14 cellular contexts compared by ENCODE assay signal in the genomic region with DNA sequence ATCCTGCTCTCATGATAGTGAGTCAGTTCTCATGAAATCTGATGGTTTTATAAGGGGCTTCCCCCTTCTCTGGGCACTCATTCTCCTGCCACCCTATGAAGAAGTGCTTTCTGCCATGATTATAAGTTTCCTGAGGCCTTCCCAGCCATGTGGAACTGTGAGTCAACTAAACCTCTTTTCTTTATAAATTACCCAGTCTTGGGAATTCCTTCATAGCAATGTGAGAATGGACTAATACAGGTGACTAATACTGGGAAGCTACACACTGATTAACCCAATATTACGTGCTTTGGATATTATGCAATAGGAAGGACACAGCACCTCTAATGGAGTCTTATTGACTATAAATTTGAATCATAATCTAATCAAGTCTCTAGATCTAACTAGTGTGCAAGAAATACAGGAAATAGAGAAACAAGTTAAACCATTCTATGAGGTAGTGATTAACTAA.
DNase-seq lines count a peak whose midpoint lies in the region; ATAC-seq, FAIRE-seq and TF ChIP-seq lines count a peak whose summit lies in the region.
"Had no signal": no experiment of that assay in that cellular context is flagged by ENCODE, and none has a peak within 500 bp of the region (broad histone marks: within the 10 kb centered on the region; RNA-seq: fewer than 3 reads in every experiment).

No MANE protein-coding gene starts in this region.

- H3K27me3 Mint-ChIP-seq in activated T-helper 17 cell treated with anti-CD3 and anti-CD28 coated beads, Interleukin-2, amount 50 U/mL, for 72 hours, result peaks cover 5% of the 10 kb centered on the region

- TF ChIP-seq RAD21 in A549 (conservative IDR thresholded peaks at IDR 0.05 in 1 of 2, IDR thresholded peaks at IDR 0.05 in 1 of 2), result no peak; a peak in 1 of 5 replicates

- H3K27ac Mint-ChIP-seq in activated T-helper 17 cell treated with anti-CD3 and anti-CD28 coated beads, Interleukin-2, amount 50 U/mL, for 72 hours, result no peak overlapping the region
- H3K27ac Mint-ChIP-seq: activated CD4-positive, alpha-beta T cell treated with anti-CD3 and anti-CD28 coated beads for 36 hours; activated T-cell treated with anti-CD3 and anti-CD28 coated beads, Interleukin-2, amount 50 U/mL, for 72 hours had no signal

- no peaks in the 10 kb centered on the region for H3K9me3 ChIP-seq in A549
- H3K9me3 ChIP-seq: adrenal gland had no signal

- POLR2A ChIA-PET in A549 (lab: Yijun Ruan, JAX), result interaction anchor here (1.0 kb wide), 1 partner anchor 856 kb away, joined by 4 read pairs; no protein-coding TSS in a partner anchor

- FAIRE-seq in A549 (lab: Jason Lieb, UNC), result no peak
- no peak for FAIRE-seq in frontal cortex (lab: Jason Lieb, UNC)
- FAIRE-seq: A204.1 had no signal

- no peak overlapping the region for H3K4me3 ChIP-seq in A549
- H3K4me3 ChIP-seq: adrenal gland had no signal

- DNase-seq in A549 (ENCODE audit: low read depth in 1 of 2, low spot score in 1 of 2), result peak in 1 of 2 experiments; percentile 63
- DNase-seq in HS-5 (ENCODE audit: low read depth), result peak; percentile 56
- DNase-seq in glomerular visceral epithelial cell (ENCODE audit: extremely low spot score), result peak; percentile 79
- DNase-seq in frontal cortex (ENCODE audit: low spot score in 2 of 2), result no peak
- DNase-seq in KBM-7, result no peak
- DNase-seq in stimulated activated CD8-positive, alpha-beta memory T cell treated with anti-CD3 and anti-CD28 coated beads, Interleukin-4, amount 100 ng/mL, for 48 hours, result no peak
- DNase-seq: activated CD4-positive, alpha-beta T cell treated with anti-CD3 and anti-CD28 coated beads for 36 hours; activated T-cell treated with anti-CD3 and anti-CD28 coated beads, Interleukin-2, amount 50 U/mL, for 72 hours; adrenal gland; DMS53 had no signal

- no peak overlapping the region for H3K4me3 Mint-ChIP-seq in activated T-helper 17 cell treated with anti-CD3 and anti-CD28 coated beads, Interleukin-2, amount 50 U/mL, for 72 hours
- H3K4me3 Mint-ChIP-seq: activated CD4-positive, alpha-beta T cell treated with anti-CD3 and anti-CD28 coated beads for 36 hours; activated T-cell treated with anti-CD3 and anti-CD28 coated beads, Interleukin-2, amount 50 U/mL, for 72 hours; neural crest cell had no signal

- no peaks in the 10 kb centered on the region for H3K36me3 Mint-ChIP-seq in activated T-helper 17 cell treated with anti-CD3 and anti-CD28 coated beads, Interleukin-2, amount 50 U/mL, for 72 hours (ENCODE audit: low read depth)

- peak; percentile 50 to 54; a peak in 2 of 5 replicates for TF ChIP-seq EP300 in A549 (IDR thresholded peaks at IDR 0.05)

- H3K4me1 Mint-ChIP-seq in activated T-helper 17 cell treated with anti-CD3 and anti-CD28 coated beads, Interleukin-2, amount 50 U/mL, for 72 hours, result no peaks in the 10 kb centered on the region

- H3K9me3 Mint-ChIP-seq in activated T-helper 17 cell treated with anti-CD3 and anti-CD28 coated beads, Interleukin-2, amount 50 U/mL, for 72 hours, result no peaks in the 10 kb centered on the region
- H3K9me3 Mint-ChIP-seq: activated T-cell treated with anti-CD3 and anti-CD28 coated beads, Interleukin-2, amount 50 U/mL, for 72 hours; neural crest cell had no signal

- in situ Hi-C loops in KBM-7 (cut with MboI; ENCODE audit: low pct_unique_long_range_greater_than_20kb, low sequenced_read_pairs), result no loop called here

- CTCF ChIA-PET in A549 (lab: Yijun Ruan, JAX), result interaction anchor here (1.1 to 1.9 kb wide), 2 partner anchors 33 to 361 kb away, joined by 3 to 10 read pairs; no protein-coding TSS in a partner anchor

- peaks cover 25% of the 10 kb centered on the region for H3K4me1 ChIP-seq in A549
- H3K4me1 ChIP-seq: adrenal gland had no signal

- peak overlapping the region; percentile 48 for H3K4me2 ChIP-seq in A549

- 3% methylated on average over 1 of the region's 1 CpG for WGBS in A549 (ENCODE audit: missing lambda C conversion rate)

- ATAC-seq in A549, result peak; percentile 82 to 83
- ATAC-seq in activated T-helper 17 cell treated with anti-CD3 and anti-CD28 coated beads, Interleukin-2, amount 50 U/mL, for 72 hours (replicated peaks), result peak; percentile 38
- ATAC-seq in GM18511 (IDR thresholded peaks at IDR 0.05; ENCODE audit: unreplicated experiment), result no peak
- ATAC-seq: activated CD4-positive, alpha-beta T cell treated with anti-CD3 and anti-CD28 coated beads for 36 hours; activated T-cell treated with anti-CD3 and anti-CD28 coated beads, Interleukin-2, amount 50 U/mL, for 72 hours had no signal

- no peak for TF ChIP-seq POLR2A in A549 (IDR thresholded peaks at IDR 0.05; ENCODE audit: low read length)

- peak overlapping the region; percentile 63 to 79 for H3K27ac ChIP-seq in A549
- H3K27ac ChIP-seq: adrenal gland had no signal

- no peak for TF ChIP-seq CTCF in A549 (IDR thresholded peaks at IDR 0.05)

TF ChIP-seq in A549, 52 proteins besides CTCF, POLR2A, EP300 and RAD21:
- TF ChIP-seq JUN (IDR thresholded peaks at IDR 0.05) (peak in 1 of 2 experiments; percentile 52; a peak in 1 of 5 replicates), JUNB (IDR thresholded peaks at IDR 0.05) (peak; percentile 84), CEBPB (IDR thresholded peaks at IDR 0.05) (peak; percentile 83 to 85), TP53 (CRISPR knock-in tag; IDR thresholded peaks at IDR 0.05) (no peak), ZC3H11A (IDR thresholded peaks at IDR 0.05) (no peak), RNF2 (IDR thresholded peaks at IDR 0.05; ENCODE audit: borderline replicate concordance, low read depth) (no peak), FOSL2 (IDR thresholded peaks at IDR 0.05) (peak; percentile 48; the same call in 1 of the 2 replicates), FOSL2 (CRISPR knock-in tag; IDR thresholded peaks at IDR 0.05) (peak; percentile 75), GATA3 (IDR thresholded peaks at IDR 0.05; ENCODE audit: borderline replicate concordance) (peak; percentile 67; the same call in 1 of the 2 replicates)
- TF ChIP-seq, protein P1, sequence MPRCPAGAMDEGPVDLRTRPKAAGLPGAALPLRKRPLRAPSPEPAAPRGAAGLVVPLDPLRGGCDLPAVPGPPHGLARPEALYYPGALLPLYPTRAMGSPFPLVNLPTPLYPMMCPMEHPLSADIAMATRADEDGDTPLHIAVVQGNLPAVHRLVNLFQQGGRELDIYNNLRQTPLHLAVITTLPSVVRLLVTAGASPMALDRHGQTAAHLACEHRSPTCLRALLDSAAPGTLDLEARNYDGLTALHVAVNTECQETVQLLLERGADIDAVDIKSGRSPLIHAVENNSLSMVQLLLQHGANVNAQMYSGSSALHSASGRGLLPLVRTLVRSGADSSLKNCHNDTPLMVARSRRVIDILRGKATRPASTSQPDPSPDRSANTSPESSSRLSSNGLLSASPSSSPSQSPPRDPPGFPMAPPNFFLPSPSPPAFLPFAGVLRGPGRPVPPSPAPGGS (IDR thresholded peaks at IDR 0.05), result peak; percentile 72; the same call in 2 of the 3 replicates
- TF ChIP-seq, protein P2, sequence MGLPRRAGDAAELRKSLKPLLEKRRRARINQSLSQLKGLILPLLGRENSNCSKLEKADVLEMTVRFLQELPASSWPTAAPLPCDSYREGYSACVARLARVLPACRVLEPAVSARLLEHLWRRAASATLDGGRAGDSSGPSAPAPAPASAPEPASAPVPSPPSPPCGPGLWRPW (IDR thresholded peaks at IDR 0.05), result peak; percentile 48; the same call in 1 of the 2 replicates

Comparison
In these comparisons a context has a peak if more than half of its experiments do, and no peak if none do; other contexts are left out.
1. DNase-seq: peak in HS-5 (single experiment) and glomerular visceral epithelial cell (single experiment); none in frontal cortex (0 of 2), KBM-7 (single experiment) and stimulated activated CD8-positive, alpha-beta memory T cell treated with anti-CD3 and anti-CD28 coated beads, Interleukin-4, amount 100 ng/mL, for 48 hours (single experiment).